21 cellular contexts compared by ENCODE assay signal in the genomic region with DNA sequence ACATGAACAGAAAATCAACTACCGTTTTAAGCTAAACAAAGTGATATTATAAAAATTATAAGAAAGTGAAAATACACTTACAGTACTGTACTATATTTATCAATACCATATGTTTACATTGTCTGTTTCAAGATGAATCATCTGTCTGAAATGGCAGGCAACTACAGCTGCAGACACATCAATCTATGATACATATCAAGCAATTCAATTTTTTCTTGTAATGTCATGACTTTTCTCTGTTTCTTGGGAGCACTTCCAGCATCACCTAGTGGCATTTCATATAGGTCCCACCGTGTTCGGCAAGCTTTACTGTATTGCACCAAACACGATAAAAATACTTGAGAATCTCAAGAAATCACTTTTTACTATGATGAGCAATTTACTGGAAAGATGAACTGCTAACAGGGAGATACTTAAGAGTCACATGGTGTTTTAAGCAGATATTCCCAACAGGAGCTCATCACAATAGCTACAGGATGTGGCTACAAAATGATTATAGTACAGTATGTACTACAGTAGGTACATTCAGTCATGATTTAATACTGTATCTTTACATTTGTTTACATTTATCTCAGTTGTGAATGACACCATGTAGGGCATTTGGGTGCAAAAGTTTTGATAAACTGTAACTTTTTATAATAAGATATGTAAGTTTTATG.
DNase-seq lines count a peak whose midpoint lies in the region; ATAC-seq and TF ChIP-seq lines count a peak whose summit lies in the region.
"Had no signal": no experiment of that assay in that cellular context is flagged by ENCODE, and none has a peak within 500 bp of the region (broad histone marks: within the 10 kb centered on the region; RNA-seq: fewer than 3 reads in every experiment).

No MANE protein-coding gene starts in this region.

- no peak overlapping the region for H3K9ac ChIP-seq in GM23248

- H3K9me2 ChIP-seq in GM23248 (ENCODE audit: insufficient read depth) = no peaks in the 10 kb centered on the region

- TF ChIP-seq CTCF in brain microvascular endothelial cell (IDR thresholded peaks at IDR 0.05; ENCODE audit: low read depth, low read length, missing control alignments) = peak; percentile 26

- 40 to 49% methylated on average over 4 of the region's 4 CpGs for WGBS in GM23248 (ENCODE audit: low coverage in 1 of 2, low lambda C conversion rate in 2 of 2, missing lambda C conversion rate in 2 of 2), 2 experiments

- H3K36me3 ChIP-seq in brain microvascular endothelial cell (replicated peaks) = no peaks in the 10 kb centered on the region
- H3K36me3 ChIP-seq in GM23248 (ENCODE audit: low read depth) = no peaks in the 10 kb centered on the region
- H3K36me3 ChIP-seq: BE2C had no signal

- no peaks in the 10 kb centered on the region for H3F3A ChIP-seq in GM23248 (ENCODE audit: insufficient read depth)

- H3K27me3 ChIP-seq in brain microvascular endothelial cell (replicated peaks) = no peaks in the 10 kb centered on the region
- H3K27me3 ChIP-seq in GM23248 (replicated peaks; ENCODE audit: insufficient read depth) = no peaks in the 10 kb centered on the region
- H3K27me3 ChIP-seq: BE2C had no signal

- H3K4me2 ChIP-seq in GM23248 (ENCODE audit: unreplicated experiment) = no peak overlapping the region
- H3K4me2 ChIP-seq: A549 had no signal

- H3K9me3 ChIP-seq in GM23248 (ENCODE audit: low read depth) = no peaks in the 10 kb centered on the region
- H3K9me3 ChIP-seq: BE2C had no signal

- DNase-seq in EL = peak; percentile 0
- DNase-seq in LHCN-M2 (ENCODE audit: low read depth) = peak; percentile 3
- peak; percentile 52 for DNase-seq in brain microvascular endothelial cell
- peak; percentile 3 for DNase-seq in fibroblast of peridontal ligament (ENCODE audit: extremely low read depth)
- DNase-seq in GM23248 = no peak
- no peak for DNase-seq in stimulated activated CD4-positive, alpha-beta T cell treated with anti-CD3 and anti-CD28 coated beads, Interleukin-4, amount 100 ng/mL, for 4 hours
- no peak for DNase-seq in NCI-H2107 treated with DMSO at 0.1 percent for 48 hours (lab: John Stamatoyannopoulos, UW; ENCODE audit: unreplicated experiment)
- DNase-seq: BE2C, DMS79, H9, Kasumi-1, NCI-H1092 treated with DMSO at 0.1 percent for 48 hours, NCI-H146, NCI-H2029, NCI-H226, NCI-H524, NCI-H774 had no signal

- in situ Hi-C loops in brain microvascular endothelial cell (cut with HindIII; ENCODE audit: low pct_ligation_motif_present, low sequenced_read_pairs) = no loop called here
- in situ Hi-C loops in GM23248 (cut with MboI) = no loop called here

- H4K20me1 ChIP-seq in GM23248 (ENCODE audit: insufficient read depth) = no peaks in the 10 kb centered on the region

- no peak overlapping the region for H2AFZ ChIP-seq in GM23248

- no peaks in the 10 kb centered on the region for H3K79me2 ChIP-seq in GM23248 (ENCODE audit: insufficient read depth)

- no peak overlapping the region for H3K4me3 ChIP-seq in brain microvascular endothelial cell (ENCODE audit: low read depth, low read length)
- no peak overlapping the region for H3K4me3 ChIP-seq in GM23248
- H3K4me3 ChIP-seq: A549, GM12878 had no signal

- H3K27ac ChIP-seq in brain microvascular endothelial cell (peak overlapping the region; percentile 60), GM23248 (no peak overlapping the region)
- H3K27ac ChIP-seq: A549 had no signal

- H3K4me1 ChIP-seq in GM23248 (ENCODE audit: insufficient read depth) = no peaks in the 10 kb centered on the region
- H3K4me1 ChIP-seq: BE2C had no signal

- ATAC-seq in esophagus mucosa = no peak
- ATAC-seq: A549, GM12878, Right ventricle myocardium inferior had no signal

Comparison
In these comparisons a context has a peak if more than half of its experiments do, and no peak if none do; other contexts are left out.
1. DNase-seq: peak in EL (single experiment), LHCN-M2 (single experiment), brain microvascular endothelial cell (single experiment) and fibroblast of peridontal ligament (single experiment); none in GM23248 (single experiment), stimulated activated CD4-positive, alpha-beta T cell treated with anti-CD3 and anti-CD28 coated beads, Interleukin-4, amount 100 ng/mL, for 4 hours (0 of 2) and NCI-H2107 treated with DMSO at 0.1 percent for 48 hours (single experiment).